ENCODE assay signal across 14 cellular contexts in the genomic region with DNA sequence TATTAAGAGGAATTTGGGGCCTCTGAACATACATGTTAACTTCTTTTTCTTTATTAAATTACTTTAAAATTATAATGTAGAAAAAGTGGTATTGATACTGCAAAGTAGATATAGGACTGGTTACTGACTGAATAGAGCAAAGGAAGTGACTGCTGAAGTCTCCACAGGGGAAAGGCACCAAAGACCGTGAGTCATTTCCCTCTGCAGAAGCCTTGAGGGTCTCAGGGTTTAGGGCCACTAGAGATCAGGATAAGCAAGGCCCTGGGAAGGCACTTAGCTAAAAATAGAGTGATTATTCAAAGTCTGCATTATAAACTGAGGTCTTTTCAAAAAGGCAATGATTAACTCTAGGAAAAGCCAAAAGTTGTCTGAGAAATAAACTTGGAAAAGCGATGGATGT. TPM values are rescaled to one million over a fixed set of nuclear protein-coding genes. Genes with fewer than 3 reads are reported as not detected.
DNase-seq lines count a peak whose midpoint lies in the region; ATAC-seq and TF ChIP-seq lines count a peak whose summit lies in the region.
"Had no signal": no experiment of that assay in that cellular context is flagged by ENCODE, and none has a peak within 500 bp of the region (broad histone marks: within the 10 kb centered on the region; RNA-seq: fewer than 3 reads in every experiment).

No MANE protein-coding gene starts in this region.

- H3K27me3 ChIP-seq in spleen (replicated peaks in 1 of 7) (no peaks in the 10 kb centered on the region), H7 (ENCODE audit: control insufficient read depth, insufficient read depth, low read length) (no peaks in the 10 kb centered on the region)
- H3K27me3 ChIP-seq: body of pancreas, SJSA1 had no signal

- H3K4me1 Mint-ChIP-seq in activated T-cell treated with anti-CD3 and anti-CD28 coated beads, Interleukin-2, amount 50 U/mL, for 72 hours (ENCODE audit: low read depth) = peaks cover 54% of the 10 kb centered on the region
- peaks cover 47% of the 10 kb centered on the region for H3K4me1 Mint-ChIP-seq in T-helper 1 cell treated with Interleukin-12 subunit alpha and Interleukin-12 subunit beta and Interleukin-4 antibody, amounts not matched to agents 30 μg/mL and 1 μg/mL, for 36 hours (ENCODE audit: low read depth)
- H3K4me1 Mint-ChIP-seq in chondrocyte (ENCODE audit: low read depth) = peaks cover 51% of the 10 kb centered on the region
- H3K4me1 Mint-ChIP-seq: GM23338, memory B cell had no signal

- H3K4me1 ChIP-seq in spleen = peaks cover 21 to 66% (median 39%) of the 10 kb centered on the region in 6 donors
- H3K4me1 ChIP-seq: body of pancreas, SJSA1 had no signal

- WGBS in spleen, 5 donors = 47 to 64% (median 55%) methylated on average over 2 of the region's 2 CpGs

- peak overlapping the region; percentile 21 for H3K27ac Mint-ChIP-seq in activated T-cell treated with anti-CD3 and anti-CD28 coated beads, Interleukin-2, amount 50 U/mL, for 72 hours
- peak overlapping the region; percentile 76 for H3K27ac Mint-ChIP-seq in T-helper 1 cell treated with Interleukin-12 subunit alpha and Interleukin-12 subunit beta and Interleukin-4 antibody, amounts not matched to agents 30 μg/mL and 1 μg/mL, for 36 hours
- H3K27ac Mint-ChIP-seq in chondrocyte (ENCODE audit: unreplicated experiment) = peak overlapping the region; percentile 15
- H3K27ac Mint-ChIP-seq: GM23338, memory B cell had no signal

- TF ChIP-seq POLR2A in spleen (IDR thresholded peaks at IDR 0.05) = no peak

- no peaks in the 10 kb centered on the region for H3K36me3 ChIP-seq in spleen
- no peaks in the 10 kb centered on the region for H3K36me3 ChIP-seq in H7 (replicated peaks; ENCODE audit: control insufficient read depth, insufficient read depth, low read length)
- H3K36me3 ChIP-seq: SJSA1 had no signal

- TF ChIP-seq CTCF in chondrocyte (IDR thresholded peaks at IDR 0.05) (no peak), spleen (IDR thresholded peaks at IDR 0.05 in 8 of 11, conservative IDR thresholded peaks at IDR 0.05 in 3 of 11) (no peak)

- intact Hi-C loops in spleen (cut with DNase I; ENCODE audit: low total_unique reads) = no loop called here

- DNase-seq in activated T-cell treated with anti-CD3 and anti-CD28 coated beads, Interleukin-2, amount 50 U/mL, for 72 hours = peak in 1 of 2 donors; percentile 19
- DNase-seq in activated T-cell treated with anti-CD3 and anti-CD28 coated beads, Interleukin-2, amount 50 U/mL, for 48 hours = no peak
- no peak for DNase-seq in chondrocyte (ENCODE audit: low spot score)
- no peak for DNase-seq in spleen
- no peak for DNase-seq in HuH-7.5 (ENCODE audit: low spot score)
- DNase-seq in A172 (ENCODE audit: low spot score) = no peak
- no peak for DNase-seq in H7
- DNase-seq: body of pancreas, foreskin fibroblast, NCI-H1092 treated with DMSO at 0.1 percent for 48 hours had no signal

- H3K4me3 ChIP-seq in spleen (no peak overlapping the region), H7 (ENCODE audit: insufficient read depth, low read depth, low read length) (no peak overlapping the region)
- H3K4me3 ChIP-seq: body of pancreas, GM23338, SJSA1 had no signal

- H3K9me3 Mint-ChIP-seq in activated T-cell treated with anti-CD3 and anti-CD28 coated beads, Interleukin-2, amount 50 U/mL, for 72 hours = no peaks in the 10 kb centered on the region
- H3K9me3 Mint-ChIP-seq in T-helper 1 cell treated with Interleukin-12 subunit alpha and Interleukin-12 subunit beta and Interleukin-4 antibody, amounts not matched to agents 30 μg/mL and 1 μg/mL, for 36 hours = peaks cover 13% of the 10 kb centered on the region
- no peaks in the 10 kb centered on the region for H3K9me3 Mint-ChIP-seq in chondrocyte (ENCODE audit: low read depth)
- H3K9me3 Mint-ChIP-seq: GM23338, memory B cell had no signal

- peak overlapping the region; percentile 29 to 50 for H3K4me3 Mint-ChIP-seq in activated T-cell treated with anti-CD3 and anti-CD28 coated beads, Interleukin-2, amount 50 U/mL, for 72 hours
- H3K4me3 Mint-ChIP-seq in T-helper 1 cell treated with Interleukin-12 subunit alpha and Interleukin-12 subunit beta and Interleukin-4 antibody, amounts not matched to agents 30 μg/mL and 1 μg/mL, for 36 hours = peak overlapping the region; percentile 58
- no peak overlapping the region for H3K4me3 Mint-ChIP-seq in chondrocyte (ENCODE audit: unreplicated experiment)
- H3K4me3 Mint-ChIP-seq: GM23338, memory B cell had no signal

- peak overlapping the region; percentile 37 to 87 (median 77) for H3K27ac ChIP-seq in spleen
- H3K27ac ChIP-seq: body of pancreas, SJSA1 had no signal

- peak; percentile 32 to 39 for ATAC-seq in activated T-cell treated with anti-CD3 and anti-CD28 coated beads, Interleukin-2, amount 50 U/mL, for 72 hours (replicated peaks in 1 of 2)
- ATAC-seq: body of pancreas, GM23338 had no signal

- no peaks in the 10 kb centered on the region for H3K9me3 ChIP-seq in spleen
- H3K9me3 ChIP-seq: body of pancreas, SJSA1 had no signal

- H3K36me3 Mint-ChIP-seq in activated T-cell treated with anti-CD3 and anti-CD28 coated beads, Interleukin-2, amount 50 U/mL, for 72 hours (ENCODE audit: insufficient read depth in 2 of 2) = peaks cover 0 to 1% of the 10 kb centered on the region in 2 donors
- peaks cover 17% of the 10 kb centered on the region for H3K36me3 Mint-ChIP-seq in T-helper 1 cell treated with Interleukin-12 subunit alpha and Interleukin-12 subunit beta and Interleukin-4 antibody, amounts not matched to agents 30 μg/mL and 1 μg/mL, for 36 hours (ENCODE audit: low read depth)
- H3K36me3 Mint-ChIP-seq in chondrocyte (ENCODE audit: low read depth) = no peaks in the 10 kb centered on the region
- H3K36me3 Mint-ChIP-seq: memory B cell had no signal

- H3K27me3 Mint-ChIP-seq in activated T-cell treated with anti-CD3 and anti-CD28 coated beads, Interleukin-2, amount 50 U/mL, for 72 hours (ENCODE audit: low read depth) = peaks cover 5% of the 10 kb centered on the region
- no peaks in the 10 kb centered on the region for H3K27me3 Mint-ChIP-seq in T-helper 1 cell treated with Interleukin-12 subunit alpha and Interleukin-12 subunit beta and Interleukin-4 antibody, amounts not matched to agents 30 μg/mL and 1 μg/mL, for 36 hours (ENCODE audit: low read depth)
- H3K27me3 Mint-ChIP-seq in chondrocyte (ENCODE audit: low read depth) = no peaks in the 10 kb centered on the region

RNA-seq across cellular contexts. Expression of a gene that starts 44.7 kb away (rescaled TPM):
- 1 to 10 TPM; 4.7 to 5.6 TPM for total RNA-seq in activated T-cell treated with anti-CD3 and anti-CD28 coated beads, Interleukin-2, amount 50 U/mL, for 72 hours
- total RNA-seq in chondrocyte (228 to 346 TPM (median 340 TPM) in 3 replicates), spleen (100 to 1,000 TPM; 197 to 505 (median 301) TPM)
- polyA plus RNA-seq in spleen = 10 to 100 TPM in 1 of 3 donors, 1 to 10 TPM in 2; 8.3 to 17.0 (median 9.0) TPM
- 0.71 and 3.7 TPM in 2 replicates for total RNA-seq in A172 (2014; rRNA removed; shearing (Covaris generic))
- 1.00 and 2.6 TPM in 2 replicates for total RNA-seq in H7 (2014; rRNA removed; shearing (Covaris generic))

RNA-seq across cellular contexts. Expression of a gene that starts 44.7 kb away (rescaled TPM):
- 10 to 100 TPM; 16.6 to 17.5 TPM for total RNA-seq in activated T-cell treated with anti-CD3 and anti-CD28 coated beads, Interleukin-2, amount 50 U/mL, for 72 hours
- total RNA-seq in chondrocyte (133 to 154 TPM (median 134 TPM) in 3 replicates), spleen (100 to 1,000 TPM in 3 of 7 donors, 10 to 100 TPM in 4; 41.0 to 169 (median 92.9) TPM)
- polyA plus RNA-seq in spleen = 10 to 100 TPM; 10.4 to 24.2 (median 17.7) TPM
- 20.8 and 21.7 TPM in 2 replicates for total RNA-seq in A172 (2014; rRNA removed; shearing (Covaris generic))
- total RNA-seq in H7 (2014; rRNA removed; shearing (Covaris generic)) = 27.1 and 27.6 TPM in 2 replicates

Comparison
In these comparisons a context has a peak if more than half of its experiments do, and no peak if none do; other contexts are left out.
1. H3K27ac Mint-ChIP-seq: peak in every context shown above with its lines; median percentile 76 in T-helper 1 cell treated with Interleukin-12 subunit alpha and Interleukin-12 subunit beta and Interleukin-4 antibody, amounts not matched to agents 30 μg/mL and 1 μg/mL, for 36 hours; 21 in activated T-cell treated with anti-CD3 and anti-CD28 coated beads, Interleukin-2, amount 50 U/mL, for 72 hours; 15 in chondrocyte.
2. RNA of a gene that starts 44.7 kb away (total RNA-seq): 228 to 346 TPM in chondrocyte and 197 to 505 TPM in spleen; 4.7 to 5.6 TPM in activated T-cell treated with anti-CD3 and anti-CD28 coated beads, Interleukin-2, amount 50 U/mL, for 72 hours, 1.00 to 2.6 TPM in H7 and 0.71 to 3.7 TPM in A172; every median in the first group is over 10 times any median in the second.